Comparison of ENCODE assay signal across 8 cellular contexts in genomic region chr6:81766482-81767069, GRCh38. TPM values are rescaled to one million over a fixed set of nuclear protein-coding genes. Genes with fewer than 3 reads are reported as not detected.
A peak's percentile ranks its signal among the peaks of the same experiment; 100 is the strongest.
DNase-seq lines count a peak whose midpoint lies in the region; ATAC-seq and TF ChIP-seq lines count a peak whose summit lies in the region.

No MANE protein-coding gene starts in this region.

- H3K27me3 Mint-ChIP-seq in T-cell: peaks cover 5 to 20% of the 10 kb centered on the region in 2 donors

- peak; percentile 75 for ATAC-seq in HG03108 (IDR thresholded peaks at IDR 0.05; ENCODE audit: unreplicated experiment)
- ATAC-seq in SK-N-SH treated with all-trans-retinoic acid at 6 μM for 48 hours: peak; percentile 37
- ATAC-seq in T-cell (replicated peaks in 1 of 4): no peak
- ATAC-seq in HG03520 (IDR thresholded peaks at IDR 0.05; ENCODE audit: unreplicated experiment): no peak

- H3K4me3 Mint-ChIP-seq in T-cell: no peak overlapping the region

- CTCF ChIA-PET in T-cell (lab: Charles Lee): interaction anchor here in 1 of 2 donors (0.5 kb wide), 1 partner anchor 776 kb away, joined by 3 read pairs; no protein-coding TSS in a partner anchor

- no peak overlapping the region for H3K27ac Mint-ChIP-seq in T-cell

- H3K4me1 Mint-ChIP-seq in T-cell: no peaks in the 10 kb centered on the region

- no peaks in the 10 kb centered on the region for H3K9me3 Mint-ChIP-seq in T-cell

- DNase-seq in GM03348 (ENCODE audit: low spot score): peak; percentile 23
- DNase-seq in kidney glomerular epithelial cell (lab: John Stamatoyannopoulos, UW): peak; percentile 97
- no peak for DNase-seq in activated naive CD4-positive, alpha-beta T cell treated with anti-CD3 and anti-CD28 coated beads, Interleukin-2, amount 50 U/mL, for 16 hours
- no peak for DNase-seq in T-cell
- DNase-seq in germinal center (ENCODE audit: low spot score): no peak

- no peaks in the 10 kb centered on the region for H3K36me3 Mint-ChIP-seq in T-cell

- POLR2A ChIA-PET in T-cell (lab: Charles Lee): no interaction called here

TF ChIP-seq in SK-N-SH treated with all-trans-retinoic acid at 6 μM for 48 hours, 23 proteins besides CTCF, POLR2A, EP300 and RAD21:
- peak; percentile 50; the same call in 1 of the 2 replicates for TF ChIP-seq ISL1 (CRISPR knock-in tag; IDR thresholded peaks at IDR 0.05)
- peak; percentile 38; the same call in 1 of the 2 replicates for TF ChIP-seq TOX (CRISPR knock-in tag; IDR thresholded peaks at IDR 0.05; ENCODE audit: borderline replicate concordance)
- no peak for TF ChIP-seq ZNF70 (CRISPR knock-in tag; IDR thresholded peaks at IDR 0.05)

RNA-seq across cellular contexts. Expression of gene TENT5A, which starts 14.1 kb away (rescaled TPM):
- total RNA-seq in T-cell: 10 to 100 TPM in 1 of 5 donors, 1 to 10 TPM in 4; 3.2 to 10.7 (median 4.8) TPM

Comparison
In these comparisons a context has a peak if more than half of its experiments do, and no peak if none do; other contexts are left out.
1. DNase-seq: peak in GM03348 (single experiment) and kidney glomerular epithelial cell (single experiment); none in activated naive CD4-positive, alpha-beta T cell treated with anti-CD3 and anti-CD28 coated beads, Interleukin-2, amount 50 U/mL, for 16 hours (single experiment), T-cell (0 of 34) and germinal center (single experiment).
2. ATAC-seq: peak in HG03108 (single experiment) and SK-N-SH treated with all-trans-retinoic acid at 6 μM for 48 hours (single experiment); none in T-cell (0 of 4) and HG03520 (single experiment).